Comparison of ENCODE assay signal across 15 cellular contexts in the genomic region with DNA sequence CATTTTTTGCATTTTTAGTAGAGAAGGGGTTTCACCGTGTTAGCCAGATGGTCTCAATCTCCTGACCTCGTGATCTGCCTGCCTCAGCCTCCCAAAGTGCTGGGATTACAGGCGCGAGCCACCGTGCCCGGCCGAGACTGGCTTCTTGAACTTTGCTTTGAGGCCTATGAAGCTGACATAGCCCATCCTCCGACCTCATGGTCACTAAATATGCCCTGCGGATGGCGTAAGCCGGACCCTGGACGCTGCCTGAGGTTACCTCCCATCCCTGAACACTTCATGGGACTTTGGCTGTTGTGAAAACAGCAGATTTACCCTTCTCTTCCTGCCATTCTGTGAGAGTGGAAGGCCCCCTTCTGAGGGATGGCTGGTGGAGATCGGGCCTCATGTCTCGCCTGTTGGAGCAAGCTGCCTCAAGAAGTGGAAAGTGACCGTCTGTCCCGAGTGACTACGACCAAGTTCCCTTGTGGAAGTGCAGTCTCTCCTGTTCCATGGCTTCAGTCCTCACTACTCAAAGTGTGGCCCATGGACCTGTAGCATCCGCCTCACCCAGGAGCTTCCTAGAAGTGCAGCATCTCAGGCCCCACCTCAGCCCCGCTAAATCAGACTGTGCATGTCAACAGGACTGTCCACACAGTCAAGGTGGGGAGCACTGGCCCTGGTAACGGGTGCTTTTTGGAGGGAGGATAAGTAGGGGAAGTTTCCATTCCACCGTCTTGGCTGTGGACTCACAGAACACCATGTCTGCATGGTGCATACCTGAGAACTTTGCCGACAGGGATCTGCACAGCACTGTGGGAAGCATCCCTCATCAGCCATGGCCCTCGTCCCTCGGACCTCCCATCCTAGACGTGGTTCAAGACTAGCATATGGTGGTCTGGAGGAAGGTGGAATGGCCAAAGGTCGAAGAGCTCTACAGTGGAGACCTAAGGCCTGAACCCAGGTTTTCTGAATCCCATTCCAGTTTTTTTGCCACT.
"Had no signal": no experiment of that assay in that cellular context is flagged by ENCODE, and none has a peak within 500 bp of the region (broad histone marks: within the 10 kb centered on the region; RNA-seq: fewer than 3 reads in every experiment).

No MANE protein-coding gene starts in this region.

- H3K36me3 Mint-ChIP-seq: naive B cell; stimulated activated naive B cell treated with anti-CD40 and anti-IgM and Interleukin-4, amounts not matched to agents 10 μg/mL and 1 μg/mL and 100 μg/mL, for 72 hours had no signal

- H3K4me1 Mint-ChIP-seq: nephron; stimulated activated naive B cell treated with anti-CD40 and anti-IgM and Interleukin-4, amounts not matched to agents 10 μg/mL and 1 μg/mL and 100 μg/mL, for 72 hours had no signal

- DNase-seq: colonic mucosa; effector memory CD4-positive, alpha-beta T cell; esophagus squamous epithelium; foreskin fibroblast; glutamatergic neuron; left ventricle myocardium inferior; lower lobe of right lung; mesenchymal stem cell; naive B cell; sigmoid colon; stimulated activated CD4-positive, alpha-beta T cell treated with anti-CD3 and anti-CD28 coated beads, Interleukin-2, amount 100 ng/mL, for 24 hours; stimulated activated CD4-positive, alpha-beta T cell treated with anti-CD3 and anti-CD28 coated beads, Interleukin-4, amount 100 ng/mL, for 4 hours; stimulated activated naive B cell treated with anti-CD40 and anti-IgM and Interleukin-4, amounts not matched to agents 10 μg/mL and 1 μg/mL and 100 μg/mL, for 72 hours; trophoblast cell had no signal

- H3K27ac Mint-ChIP-seq: naive B cell; nephron; stimulated activated naive B cell treated with anti-CD40 and anti-IgM and Interleukin-4, amounts not matched to agents 10 μg/mL and 1 μg/mL and 100 μg/mL, for 72 hours had no signal

- H3K4me3 Mint-ChIP-seq: naive B cell; nephron; stimulated activated naive B cell treated with anti-CD40 and anti-IgM and Interleukin-4, amounts not matched to agents 10 μg/mL and 1 μg/mL and 100 μg/mL, for 72 hours had no signal
